1 cellular context compared by ENCODE assay signal in the genomic region with DNA sequence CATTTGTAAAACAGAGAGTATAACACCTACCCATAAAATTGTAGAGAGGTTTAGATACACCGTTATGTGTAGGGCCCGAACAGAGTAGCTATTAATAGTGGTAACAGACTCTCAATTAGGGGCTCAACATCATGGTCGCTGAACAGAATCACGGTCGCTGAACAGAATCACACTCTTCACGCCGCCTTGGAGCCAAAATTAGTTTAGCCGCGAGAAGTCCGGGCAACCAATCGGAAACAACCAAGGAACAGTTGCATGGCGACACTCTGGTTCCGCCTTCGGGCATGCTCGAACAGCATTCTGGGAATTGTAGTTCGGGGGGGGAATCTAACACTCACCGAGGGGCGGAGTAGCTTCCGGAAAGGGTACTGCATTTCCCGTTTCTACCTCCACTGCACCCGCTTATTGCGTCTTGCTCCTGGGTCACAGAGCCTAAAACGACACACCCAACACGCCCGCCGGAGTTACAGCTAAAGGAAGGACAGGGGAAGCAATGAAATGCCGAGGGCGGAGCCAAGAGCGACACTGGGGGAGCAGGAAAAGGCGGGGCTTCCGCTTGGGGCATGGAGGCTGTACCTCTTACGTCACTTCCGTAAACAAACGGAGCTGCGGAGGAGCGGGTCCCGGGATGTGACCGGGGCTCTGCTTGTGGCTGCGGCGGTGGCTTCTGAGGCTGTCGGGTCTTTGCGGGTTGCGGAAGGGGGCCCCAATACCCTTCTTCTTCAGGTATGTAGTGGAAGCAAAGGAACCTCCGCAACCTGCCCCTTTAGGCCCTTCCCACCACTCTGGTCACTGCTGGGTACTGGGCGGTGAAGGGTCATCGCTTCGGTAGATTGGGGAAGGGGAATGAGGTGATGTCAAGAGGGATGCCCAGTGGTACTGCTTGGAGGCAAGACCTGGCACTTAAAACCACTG.
TF ChIP-seq lines count a peak whose summit lies in the region.

A gene (plus strand): TSS at position 593 of the 915 bp plus-strand sequence. CDS start 2,352 bp downstream, outside the sequence.

TF ChIP-seq in K562, 482 proteins besides CTCF, POLR2A, EP300 and RAD21 (continued from another document and continues in another):
- peak; percentile 2; the same call in 1 of the 2 replicates for TF ChIP-seq TEAD4 (IDR thresholded peaks at IDR 0.05; ENCODE audit: low read length)
- TF ChIP-seq TEAD4 (CRISPR knock-in tag; IDR thresholded peaks at IDR 0.05; ENCODE audit: borderline replicate concordance): no peak
- TF ChIP-seq SNRNP70 (optimal IDR thresholded peaks at IDR 0.05; ENCODE audit: low read depth, low read length): no peak
- TF ChIP-seq, protein P1, sequence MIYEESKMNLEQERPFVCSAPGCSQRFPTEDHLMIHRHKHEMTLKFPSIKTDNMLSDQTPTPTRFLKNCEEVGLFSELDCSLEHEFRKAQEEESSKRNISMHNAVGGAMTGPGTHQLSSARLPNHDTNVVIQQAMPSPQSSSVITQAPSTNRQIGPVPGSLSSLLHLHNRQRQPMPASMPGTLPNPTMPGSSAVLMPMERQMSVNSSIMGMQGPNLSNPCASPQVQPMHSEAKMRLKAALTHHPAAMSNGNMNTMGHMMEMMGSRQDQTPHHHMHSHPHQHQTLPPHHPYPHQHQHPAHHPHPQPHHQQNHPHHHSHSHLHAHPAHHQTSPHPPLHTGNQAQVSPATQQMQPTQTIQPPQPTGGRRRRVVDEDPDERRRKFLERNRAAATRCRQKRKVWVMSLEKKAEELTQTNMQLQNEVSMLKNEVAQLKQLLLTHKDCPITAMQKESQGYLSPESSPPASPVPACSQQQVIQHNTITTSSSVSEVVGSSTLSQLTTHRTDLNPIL (CRISPR knock-in tag; IDR thresholded peaks at IDR 0.05): no peak
- peak; percentile 62 for TF ChIP-seq PHF20 (IDR thresholded peaks at IDR 0.05; ENCODE audit: partially characterized antibody)
- TF ChIP-seq PCBP1 (IDR thresholded peaks at IDR 0.05; ENCODE audit: low read depth, low read length, poor library complexity, severe bottlenecking): no peak
- no peak for TF ChIP-seq HEY1 (CRISPR knock-in tag; IDR thresholded peaks at IDR 0.05; ENCODE audit: borderline replicate concordance)
- peak; percentile 84 for TF ChIP-seq SP1 (CRISPR knock-in tag; IDR thresholded peaks at IDR 0.05)
- TF ChIP-seq SMAD3 (CRISPR knock-in tag; conservative IDR thresholded peaks at IDR 0.05): no peak
- TF ChIP-seq SIRT6 (IDR thresholded peaks at IDR 0.05; ENCODE audit: low read depth, low read length): no peak
- TF ChIP-seq ZNF76 (CRISPR knock-in tag; IDR thresholded peaks at IDR 0.05; ENCODE audit: borderline replicate concordance): no peak
- TF ChIP-seq MAZ (CRISPR knock-in tag; conservative IDR thresholded peaks at IDR 0.05 in 1 of 2, IDR thresholded peaks at IDR 0.05 in 1 of 2): peak; percentile 84 to 85
- no peak for TF ChIP-seq BCOR (IDR thresholded peaks at IDR 0.05)
- no peak for TF ChIP-seq TCF7 (IDR thresholded peaks at IDR 0.05; ENCODE audit: borderline replicate concordance)
- no peak for TF ChIP-seq POU5F1 (IDR thresholded peaks at IDR 0.05; ENCODE audit: borderline replicate concordance, low read depth, low read length, partially characterized antibody)
- TF ChIP-seq, protein P2, sequence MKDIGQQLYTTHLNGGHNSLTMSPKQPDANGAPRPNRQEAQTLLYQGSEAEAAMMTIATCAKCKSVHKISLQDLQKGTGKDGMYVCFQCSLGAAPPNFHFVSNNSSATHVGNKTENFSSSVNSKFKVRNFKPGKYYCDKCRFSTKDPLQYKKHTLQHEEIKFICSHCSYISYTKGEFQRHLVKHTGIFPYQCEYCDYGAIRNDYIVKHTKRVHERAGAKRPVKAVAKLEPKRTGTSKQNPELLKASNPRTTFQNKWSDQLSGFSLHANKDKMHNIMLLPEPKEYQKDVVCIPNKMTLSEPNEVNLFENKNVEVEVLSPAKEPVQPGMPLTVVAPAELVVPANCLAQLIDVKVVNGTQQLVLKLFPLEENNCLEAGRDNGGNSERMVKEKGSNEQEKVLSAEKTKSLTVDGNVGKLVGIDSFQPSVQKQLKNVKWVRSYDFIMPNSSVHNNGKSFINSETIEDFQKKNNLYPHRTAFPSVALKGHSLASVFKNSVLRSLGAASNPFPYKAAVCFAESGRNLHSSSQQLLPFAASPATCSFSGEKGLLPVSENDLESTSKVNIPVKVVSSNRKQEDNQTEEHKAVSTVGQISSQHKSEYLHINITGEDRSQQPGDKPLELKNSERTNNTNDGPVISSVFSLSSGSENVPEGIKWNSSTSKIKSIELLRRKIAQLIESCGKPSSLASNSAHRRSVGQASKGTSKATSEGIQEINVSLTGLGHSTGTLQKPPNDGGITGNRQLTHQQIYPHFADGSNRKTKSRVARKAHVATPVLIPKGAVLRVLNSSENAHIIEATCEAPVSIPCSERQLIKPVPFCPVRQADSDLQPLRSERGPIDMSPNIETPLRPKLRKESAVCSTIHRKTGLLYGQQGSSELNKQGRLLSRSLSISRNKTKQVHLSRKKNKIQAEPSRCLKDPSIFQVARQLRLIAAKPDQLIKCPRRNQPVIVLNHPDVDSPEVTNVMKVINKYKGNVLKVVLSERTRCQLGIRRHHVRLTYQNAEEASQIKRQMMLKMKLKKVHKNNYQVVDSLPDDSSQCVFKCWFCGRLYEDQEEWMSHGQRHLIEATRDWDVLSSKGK (CRISPR knock-in tag; IDR thresholded peaks at IDR 0.05): no peak
- TF ChIP-seq TRIM24 (IDR thresholded peaks at IDR 0.05): no peak
- TF ChIP-seq SREBF1 (IDR thresholded peaks at IDR 0.05; ENCODE audit: borderline replicate concordance, low read depth, low read length): 0 out of 2 replicates have a peak, but pooled peaks have one; percentile 37
- TF ChIP-seq GATAD2B (IDR thresholded peaks at IDR 0.05; ENCODE audit: borderline replicate concordance): no peak
- TF ChIP-seq, protein P3, sequence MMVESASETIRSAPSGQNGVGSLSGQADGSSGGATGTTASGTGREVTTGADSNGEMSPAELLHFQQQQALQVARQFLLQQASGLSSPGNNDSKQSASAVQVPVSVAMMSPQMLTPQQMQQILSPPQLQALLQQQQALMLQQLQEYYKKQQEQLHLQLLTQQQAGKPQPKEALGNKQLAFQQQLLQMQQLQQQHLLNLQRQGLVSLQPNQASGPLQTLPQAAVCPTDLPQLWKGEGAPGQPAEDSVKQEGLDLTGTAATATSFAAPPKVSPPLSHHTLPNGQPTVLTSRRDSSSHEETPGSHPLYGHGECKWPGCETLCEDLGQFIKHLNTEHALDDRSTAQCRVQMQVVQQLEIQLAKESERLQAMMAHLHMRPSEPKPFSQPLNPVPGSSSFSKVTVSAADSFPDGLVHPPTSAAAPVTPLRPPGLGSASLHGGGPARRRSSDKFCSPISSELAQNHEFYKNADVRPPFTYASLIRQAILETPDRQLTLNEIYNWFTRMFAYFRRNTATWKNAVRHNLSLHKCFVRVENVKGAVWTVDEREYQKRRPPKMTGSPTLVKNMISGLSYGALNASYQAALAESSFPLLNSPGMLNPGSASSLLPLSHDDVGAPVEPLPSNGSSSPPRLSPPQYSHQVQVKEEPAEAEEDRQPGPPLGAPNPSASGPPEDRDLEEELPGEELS (CRISPR knock-in tag; IDR thresholded peaks at IDR 0.05; ENCODE audit: borderline replicate concordance): 0 out of 2 replicates have a peak, but pooled peaks have one; percentile 17
- no peak for TF ChIP-seq HNRNPL (IDR thresholded peaks at IDR 0.05; ENCODE audit: low read depth, low read length)
- peak; percentile 98 to 99 for TF ChIP-seq FOXK2 (conservative IDR thresholded peaks at IDR 0.05 in 1 of 2, IDR thresholded peaks at IDR 0.05 in 1 of 2; ENCODE audit: low read depth in 2 of 2)
- TF ChIP-seq ELF4 (CRISPR knock-in tag; IDR thresholded peaks at IDR 0.05): peak; percentile 91
- 0 out of 2 replicates have a peak, but pooled peaks have one; percentile 4 for TF ChIP-seq ZNF175 (CRISPR knock-in tag; IDR thresholded peaks at IDR 0.05; ENCODE audit: low read depth)
- TF ChIP-seq, protein P4, sequence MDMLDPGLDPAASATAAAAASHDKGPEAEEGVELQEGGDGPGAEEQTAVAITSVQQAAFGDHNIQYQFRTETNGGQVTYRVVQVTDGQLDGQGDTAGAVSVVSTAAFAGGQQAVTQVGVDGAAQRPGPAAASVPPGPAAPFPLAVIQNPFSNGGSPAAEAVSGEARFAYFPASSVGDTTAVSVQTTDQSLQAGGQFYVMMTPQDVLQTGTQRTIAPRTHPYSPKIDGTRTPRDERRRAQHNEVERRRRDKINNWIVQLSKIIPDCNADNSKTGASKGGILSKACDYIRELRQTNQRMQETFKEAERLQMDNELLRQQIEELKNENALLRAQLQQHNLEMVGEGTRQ (CRISPR knock-in tag; IDR thresholded peaks at IDR 0.05): no peak
- TF ChIP-seq BMI1 (IDR thresholded peaks at IDR 0.05; ENCODE audit: low read length): no peak
- peak; percentile 52; the same call in 1 of the 2 replicates for TF ChIP-seq LCOR (CRISPR knock-in tag; IDR thresholded peaks at IDR 0.05)
- no peak for TF ChIP-seq NONO (IDR thresholded peaks at IDR 0.05; ENCODE audit: low read depth in 2 of 2, low read length in 1 of 2)
- TF ChIP-seq SRSF1 (IDR thresholded peaks at IDR 0.05; ENCODE audit: low read depth, low read length): no peak
- TF ChIP-seq STAT5A (IDR thresholded peaks at IDR 0.05; ENCODE audit: borderline replicate concordance, low read length): no peak
- TF ChIP-seq ZBTB7A (IDR thresholded peaks at IDR 0.05; ENCODE audit: borderline replicate concordance, control insufficient read depth, low read depth, low read length): no peak
- TF ChIP-seq KAT7 (CRISPR knock-in tag; IDR thresholded peaks at IDR 0.05; ENCODE audit: borderline replicate concordance): peak; percentile 46; the same call in 1 of the 2 replicates
- TF ChIP-seq CHCHD3 (CRISPR knock-in tag; IDR thresholded peaks at IDR 0.05): no peak
- no peak for TF ChIP-seq TCF3 (CRISPR knock-in tag; IDR thresholded peaks at IDR 0.05)
- peak; percentile 31 for TF ChIP-seq FOS (IDR thresholded peaks at IDR 0.05; ENCODE audit: extremely low read depth, insufficient read length)
- no peak for TF ChIP-seq ZNF121 (CRISPR knock-in tag; conservative IDR thresholded peaks at IDR 0.05)
- TF ChIP-seq, protein P5, sequence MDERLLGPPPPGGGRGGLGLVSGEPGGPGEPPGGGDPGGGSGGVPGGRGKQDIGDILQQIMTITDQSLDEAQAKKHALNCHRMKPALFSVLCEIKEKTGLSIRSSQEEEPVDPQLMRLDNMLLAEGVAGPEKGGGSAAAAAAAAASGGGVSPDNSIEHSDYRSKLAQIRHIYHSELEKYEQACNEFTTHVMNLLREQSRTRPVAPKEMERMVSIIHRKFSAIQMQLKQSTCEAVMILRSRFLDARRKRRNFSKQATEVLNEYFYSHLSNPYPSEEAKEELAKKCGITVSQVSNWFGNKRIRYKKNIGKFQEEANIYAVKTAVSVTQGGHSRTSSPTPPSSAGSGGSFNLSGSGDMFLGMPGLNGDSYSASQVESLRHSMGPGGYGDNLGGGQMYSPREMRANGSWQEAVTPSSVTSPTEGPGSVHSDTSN (CRISPR knock-in tag; IDR thresholded peaks at IDR 0.05; ENCODE audit: low read depth): no peak
- TF ChIP-seq, protein P5 (tag; conservative IDR thresholded peaks at IDR 0.05; ENCODE audit: low read depth): peak; percentile 58; the same call in 1 of the 2 replicates
- TF ChIP-seq, protein P6, sequence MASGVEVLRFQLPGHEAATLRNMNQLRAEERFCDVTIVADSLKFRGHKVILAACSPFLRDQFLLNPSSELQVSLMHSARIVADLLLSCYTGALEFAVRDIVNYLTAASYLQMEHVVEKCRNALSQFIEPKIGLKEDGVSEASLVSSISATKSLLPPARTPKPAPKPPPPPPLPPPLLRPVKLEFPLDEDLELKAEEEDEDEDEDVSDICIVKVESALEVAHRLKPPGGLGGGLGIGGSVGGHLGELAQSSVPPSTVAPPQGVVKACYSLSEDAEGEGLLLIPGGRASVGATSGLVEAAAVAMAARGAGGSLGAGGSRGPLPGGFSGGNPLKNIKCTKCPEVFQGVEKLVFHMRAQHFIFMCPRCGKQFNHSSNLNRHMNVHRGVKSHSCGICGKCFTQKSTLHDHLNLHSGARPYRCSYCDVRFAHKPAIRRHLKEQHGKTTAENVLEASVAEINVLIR (CRISPR knock-in tag; IDR thresholded peaks at IDR 0.05): peak; percentile 85
- TF ChIP-seq, protein P7, sequence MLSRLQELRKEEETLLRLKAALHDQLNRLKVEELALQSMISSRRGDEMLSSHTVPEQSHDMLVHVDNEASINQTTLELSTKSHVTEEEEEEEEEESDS (CRISPR knock-in tag; IDR thresholded peaks at IDR 0.05): no peak
- no peak for TF ChIP-seq ZNF146 (CRISPR knock-in tag; IDR thresholded peaks at IDR 0.05; ENCODE audit: unreplicated experiment)
- TF ChIP-seq KLF16 (IDR thresholded peaks at IDR 0.05): no peak
- TF ChIP-seq POLR2AphosphoS2 (IDR thresholded peaks at IDR 0.05; ENCODE audit: low read length): no peak
- TF ChIP-seq NUFIP1 (IDR thresholded peaks at IDR 0.05; ENCODE audit: partially characterized antibody): no peak
- no peak for TF ChIP-seq RUNX1 (IDR thresholded peaks at IDR 0.05; ENCODE audit: low read depth)
- no peak for TF ChIP-seq RNF2 (IDR thresholded peaks at IDR 0.05)
- TF ChIP-seq, protein P8, sequence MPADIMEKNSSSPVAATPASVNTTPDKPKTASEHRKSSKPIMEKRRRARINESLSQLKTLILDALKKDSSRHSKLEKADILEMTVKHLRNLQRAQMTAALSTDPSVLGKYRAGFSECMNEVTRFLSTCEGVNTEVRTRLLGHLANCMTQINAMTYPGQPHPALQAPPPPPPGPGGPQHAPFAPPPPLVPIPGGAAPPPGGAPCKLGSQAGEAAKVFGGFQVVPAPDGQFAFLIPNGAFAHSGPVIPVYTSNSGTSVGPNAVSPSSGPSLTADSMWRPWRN (IDR thresholded peaks at IDR 0.05; ENCODE audit: low read depth): no peak
- TF ChIP-seq, protein P9, sequence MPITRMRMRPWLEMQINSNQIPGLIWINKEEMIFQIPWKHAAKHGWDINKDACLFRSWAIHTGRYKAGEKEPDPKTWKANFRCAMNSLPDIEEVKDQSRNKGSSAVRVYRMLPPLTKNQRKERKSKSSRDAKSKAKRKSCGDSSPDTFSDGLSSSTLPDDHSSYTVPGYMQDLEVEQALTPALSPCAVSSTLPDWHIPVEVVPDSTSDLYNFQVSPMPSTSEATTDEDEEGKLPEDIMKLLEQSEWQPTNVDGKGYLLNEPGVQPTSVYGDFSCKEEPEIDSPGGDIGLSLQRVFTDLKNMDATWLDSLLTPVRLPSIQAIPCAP (CRISPR knock-in tag; IDR thresholded peaks at IDR 0.05; ENCODE audit: borderline replicate concordance): no peak
- TF ChIP-seq TAF9B (IDR thresholded peaks at IDR 0.05; ENCODE audit: partially characterized antibody): no peak
- no peak for TF ChIP-seq SREBF2 (CRISPR knock-in tag; IDR thresholded peaks at IDR 0.05)
- TF ChIP-seq ZNF239 (CRISPR knock-in tag; IDR thresholded peaks at IDR 0.05): no peak
- TF ChIP-seq MEIS2 (IDR thresholded peaks at IDR 0.05; ENCODE audit: partially characterized antibody): no peak
- peak; percentile 80 for TF ChIP-seq POLR2G (IDR thresholded peaks at IDR 0.05; ENCODE audit: low read depth, low read length)
- no peak for TF ChIP-seq MAFG (tag; conservative IDR thresholded peaks at IDR 0.05)
- no peak for TF ChIP-seq TAF15 (IDR thresholded peaks at IDR 0.05; ENCODE audit: low read depth, low read length)
